9 cellular contexts compared by ENCODE assay signal in genomic region chr7:103348959-103349358, GRCh38. TPM values are rescaled to one million over a fixed set of nuclear protein-coding genes. Genes with fewer than 3 reads are reported as not detected.
DNase-seq lines count a peak whose midpoint lies in the region; ATAC-seq and TF ChIP-seq lines count a peak whose summit lies in the region.
"Had no signal": no experiment of that assay in that cellular context is flagged by ENCODE, and none has a peak within 500 bp of the region (broad histone marks: within the 10 kb centered on the region; RNA-seq: fewer than 3 reads in every experiment).

No MANE protein-coding gene starts in this region.

- H3K27ac Mint-ChIP-seq in activated CD8-positive, alpha-beta T cell treated with anti-CD3 and anti-CD28 coated beads for 36 hours: peak overlapping the region; percentile 53
- peak overlapping the region; percentile 4 to 93 for H3K27ac Mint-ChIP-seq in stimulated activated naive CD8-positive, alpha-beta T cell treated with anti-CD3 and anti-CD28 coated beads, Interleukin-15, amount 100 ng/mL, for 72 hours

- peak overlapping the region; percentile 8 for H3K4me3 ChIP-seq in iPS-11a (ENCODE audit: low read depth, low read length)
- H3K4me3 ChIP-seq in body of pancreas: no peak overlapping the region

- H3K4me1 Mint-ChIP-seq in activated T-cell treated with anti-CD3 and anti-CD28 coated beads, Interleukin-2, amount 50 U/mL, for 4 hours (ENCODE audit: low read depth): peaks cover 55% of the 10 kb centered on the region
- peaks cover 45% of the 10 kb centered on the region for H3K4me1 Mint-ChIP-seq in activated CD8-positive, alpha-beta T cell treated with anti-CD3 and anti-CD28 coated beads for 36 hours (ENCODE audit: low read depth)
- H3K4me1 Mint-ChIP-seq in stimulated activated naive CD8-positive, alpha-beta T cell treated with anti-CD3 and anti-CD28 coated beads, Interleukin-15, amount 100 ng/mL, for 72 hours: peaks cover 52% of the 10 kb centered on the region

- H3K36me3 ChIP-seq in body of pancreas (replicated peaks in 1 of 2; ENCODE audit: insufficient read depth in 1 of 2, low read depth in 2 of 2): no peaks in the 10 kb centered on the region

- no peak overlapping the region for H3K27ac ChIP-seq in body of pancreas

- POLR2A ChIA-PET in activated CD8-positive, alpha-beta T cell treated with anti-CD3 and anti-CD28 coated beads for 36 hours (lab: Charles Lee): interaction anchor here (1.6 kb wide), 1 partner anchor 19 kb away, joined by 4 read pairs; no protein-coding TSS in a partner anchor

- H3K27me3 Mint-ChIP-seq in activated T-cell treated with anti-CD3 and anti-CD28 coated beads, Interleukin-2, amount 50 U/mL, for 4 hours (ENCODE audit: low read depth): no peaks in the 10 kb centered on the region
- no peaks in the 10 kb centered on the region for H3K27me3 Mint-ChIP-seq in activated CD8-positive, alpha-beta T cell treated with anti-CD3 and anti-CD28 coated beads for 36 hours
- H3K27me3 Mint-ChIP-seq in stimulated activated naive CD8-positive, alpha-beta T cell treated with anti-CD3 and anti-CD28 coated beads, Interleukin-15, amount 100 ng/mL, for 72 hours: no peaks in the 10 kb centered on the region

- peaks cover 36% of the 10 kb centered on the region for H3K4me1 ChIP-seq in body of pancreas

- no peak for TF ChIP-seq POLR2A in body of pancreas (IDR thresholded peaks at IDR 0.05)

- H3K4me3 Mint-ChIP-seq in activated T-cell treated with anti-CD3 and anti-CD28 coated beads, Interleukin-2, amount 50 U/mL, for 4 hours: peak overlapping the region; percentile 100
- H3K4me3 Mint-ChIP-seq in activated CD8-positive, alpha-beta T cell treated with anti-CD3 and anti-CD28 coated beads for 36 hours: peak overlapping the region; percentile 94
- peak overlapping the region; percentile 72 to 98 for H3K4me3 Mint-ChIP-seq in stimulated activated naive CD8-positive, alpha-beta T cell treated with anti-CD3 and anti-CD28 coated beads, Interleukin-15, amount 100 ng/mL, for 72 hours

- CTCF ChIA-PET in activated CD8-positive, alpha-beta T cell treated with anti-CD3 and anti-CD28 coated beads for 36 hours (lab: Charles Lee): no interaction called here

- 16 to 22% methylated on average over 2 of the region's 2 CpGs for WGBS in body of pancreas, 2 donors

- intact Hi-C loops in activated CD8-positive, alpha-beta T cell treated with anti-CD3 and anti-CD28 coated beads for 36 hours (cut with micrococcal nuclease): loop anchor here (5.0 kb wide), 1 partner anchor 47 kb away; no protein-coding TSS in a partner anchor
- intact Hi-C loops in body of pancreas (cut with DNase I): no loop called here

- DNase-seq in activated T-cell treated with anti-CD3 and anti-CD28 coated beads, Interleukin-2, amount 50 U/mL, for 4 hours: no peak
- no peak for DNase-seq in activated T-cell treated with anti-CD3 and anti-CD28 coated beads, Interleukin-2, amount 50 U/mL, for 1 hour
- DNase-seq in activated CD8-positive, alpha-beta T cell treated with anti-CD3 and anti-CD28 coated beads for 36 hours: no peak
- no peak for DNase-seq in stimulated activated naive CD8-positive, alpha-beta T cell treated with anti-CD3 and anti-CD28 coated beads, Interleukin-15, amount 100 ng/mL, for 72 hours
- DNase-seq in iPS-NIHi7 (ENCODE audit: extremely low spot score): no peak
- DNase-seq in body of pancreas: no peak
- no peak for DNase-seq in NCI-H2171 treated with DMSO at 0.1 percent for 48 hours (lab: John Stamatoyannopoulos, UW)
- DNase-seq: Kasumi-1 had no signal

- no peaks in the 10 kb centered on the region for H3K9me3 Mint-ChIP-seq in activated T-cell treated with anti-CD3 and anti-CD28 coated beads, Interleukin-2, amount 50 U/mL, for 4 hours
- no peaks in the 10 kb centered on the region for H3K9me3 Mint-ChIP-seq in activated CD8-positive, alpha-beta T cell treated with anti-CD3 and anti-CD28 coated beads for 36 hours
- H3K9me3 Mint-ChIP-seq in stimulated activated naive CD8-positive, alpha-beta T cell treated with anti-CD3 and anti-CD28 coated beads, Interleukin-15, amount 100 ng/mL, for 72 hours: no peaks in the 10 kb centered on the region

- no peak for ATAC-seq in activated T-cell treated with anti-CD3 and anti-CD28 coated beads, Interleukin-2, amount 50 U/mL, for 4 hours
- no peak for ATAC-seq in activated CD8-positive, alpha-beta T cell treated with anti-CD3 and anti-CD28 coated beads for 36 hours
- no peak for ATAC-seq in stimulated activated naive CD8-positive, alpha-beta T cell treated with anti-CD3 and anti-CD28 coated beads, Interleukin-15, amount 100 ng/mL, for 72 hours
- no peak for ATAC-seq in body of pancreas

- H3K27me3 ChIP-seq in body of pancreas: no peaks in the 10 kb centered on the region

- H3K9me3 ChIP-seq in body of pancreas: no peaks in the 10 kb centered on the region

- H3K36me3 Mint-ChIP-seq in activated T-cell treated with anti-CD3 and anti-CD28 coated beads, Interleukin-2, amount 50 U/mL, for 4 hours (ENCODE audit: insufficient read depth): peaks cover 25% of the 10 kb centered on the region
- H3K36me3 Mint-ChIP-seq in activated CD8-positive, alpha-beta T cell treated with anti-CD3 and anti-CD28 coated beads for 36 hours (ENCODE audit: low read depth): peaks cover 36% of the 10 kb centered on the region

- no peak for TF ChIP-seq CTCF in activated CD8-positive, alpha-beta T cell treated with anti-CD3 and anti-CD28 coated beads for 36 hours (IDR thresholded peaks at IDR 0.05)
- no peak for TF ChIP-seq CTCF in body of pancreas (IDR thresholded peaks at IDR 0.05)

RNA-seq across cellular contexts. Expression of gene PSMC2, which starts 1.5 kb away (rescaled TPM):
- total RNA-seq in activated T-cell treated with anti-CD3 and anti-CD28 coated beads, Interleukin-2, amount 50 U/mL, for 4 hours: 100 to 1,000 TPM; 277 to 314 (median 299) TPM
- 100 to 1,000 TPM; 132 to 137 TPM for total RNA-seq in activated CD8-positive, alpha-beta T cell treated with anti-CD3 and anti-CD28 coated beads for 36 hours
- 10 to 100 TPM; 27.0 to 40.5 TPM for total RNA-seq in body of pancreas

RNA-seq across cellular contexts. Expression of gene DNAJC2, which starts 4.4 kb away (rescaled TPM):
- total RNA-seq in activated T-cell treated with anti-CD3 and anti-CD28 coated beads, Interleukin-2, amount 50 U/mL, for 4 hours: 10 to 100 TPM; 93.8 to 99.4 (median 97.2) TPM
- 10 to 100 TPM; 45.8 to 48.9 TPM for total RNA-seq in activated CD8-positive, alpha-beta T cell treated with anti-CD3 and anti-CD28 coated beads for 36 hours
- 10 to 100 TPM; 14.3 to 24.1 TPM for total RNA-seq in body of pancreas

RNA-seq across cellular contexts. Expression of gene PMPCB, which starts 51.7 kb away (rescaled TPM):
- 10 to 100 TPM; 81.3 to 87.7 (median 87.4) TPM for total RNA-seq in activated T-cell treated with anti-CD3 and anti-CD28 coated beads, Interleukin-2, amount 50 U/mL, for 4 hours
- total RNA-seq in activated CD8-positive, alpha-beta T cell treated with anti-CD3 and anti-CD28 coated beads for 36 hours: 10 to 100 TPM; 80.5 to 89.3 TPM
- total RNA-seq in body of pancreas: 10 to 100 TPM; 30.1 to 38.6 TPM
